1 cellular context compared by ENCODE assay signal in genomic region chr1:172704446-172705176, GRCh38.
TF ChIP-seq lines count a peak whose summit lies in the region.

No MANE protein-coding gene starts in this region.

TF ChIP-seq in HepG2, 621 proteins besides CTCF, POLR2A, EP300 and RAD21:
- TF ChIP-seq ZNF331 (CRISPR knock-in tag; IDR thresholded peaks at IDR 0.05) = no peak
- TF ChIP-seq NR2C2 (CRISPR knock-in tag; IDR thresholded peaks at IDR 0.05; ENCODE audit: borderline replicate concordance) = no peak
- TF ChIP-seq ZNF547 (CRISPR knock-in tag; IDR thresholded peaks at IDR 0.05) = no peak
- TF ChIP-seq, protein P1, sequence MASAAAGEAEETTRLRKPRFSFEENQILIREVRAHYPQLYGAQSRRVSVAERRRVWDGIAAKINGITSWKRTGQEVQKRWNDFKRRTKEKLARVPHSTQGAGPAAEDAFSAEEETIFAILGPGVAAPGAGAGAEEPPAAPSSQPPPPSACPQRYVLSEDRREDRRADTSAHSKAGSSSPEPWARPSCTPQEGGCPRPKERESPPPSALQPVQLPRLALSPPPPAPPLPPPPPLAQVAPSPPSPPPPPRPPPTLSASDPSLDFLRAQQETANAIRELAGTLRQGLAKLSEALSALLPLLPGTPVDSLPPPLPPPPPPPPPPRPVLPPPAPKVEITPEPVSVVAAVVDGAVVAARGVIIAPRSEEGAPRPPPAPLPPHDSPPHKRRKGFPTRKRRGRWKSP (CRISPR knock-in tag; IDR thresholded peaks at IDR 0.05) = no peak
- no peak for TF ChIP-seq SNAI1 (CRISPR knock-in tag; IDR thresholded peaks at IDR 0.05; ENCODE audit: borderline replicate concordance)
- TF ChIP-seq CREM (IDR thresholded peaks at IDR 0.05) = no peak
- TF ChIP-seq CREM (CRISPR knock-in tag; IDR thresholded peaks at IDR 0.05) = no peak
